In the genomic region with DNA sequence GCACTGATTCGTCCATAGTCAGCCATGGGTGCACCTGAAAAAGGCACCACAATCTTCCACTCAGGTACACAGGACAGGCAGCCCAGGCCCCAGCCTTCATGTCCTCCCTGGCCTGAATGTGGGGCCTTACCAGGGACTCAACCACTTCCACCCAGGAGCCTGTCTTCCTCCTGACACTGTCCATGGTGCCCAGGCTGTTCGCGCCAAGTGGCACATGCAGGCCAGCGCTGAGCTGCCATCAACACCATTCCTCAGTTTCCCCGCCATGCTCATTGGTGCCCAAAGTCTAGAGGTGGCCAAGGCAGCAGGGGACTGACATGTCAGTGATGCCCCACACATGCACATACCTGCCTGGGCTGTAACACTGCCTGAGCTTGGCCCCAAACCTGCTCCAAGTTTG, we compare ENCODE assay signal across 18 cellular contexts.
DNase-seq lines count a peak whose midpoint lies in the region; ATAC-seq and TF ChIP-seq lines count a peak whose summit lies in the region.
"Had no signal": no experiment of that assay in that cellular context is flagged by ENCODE, and none has a peak within 500 bp of the region (broad histone marks: within the 10 kb centered on the region; RNA-seq: fewer than 3 reads in every experiment).

No MANE protein-coding gene starts in this region.

- no peak overlapping the region for H3K27ac ChIP-seq in HEK293 (ENCODE audit: extremely low read depth, low read depth, low read length)
- H3K27ac ChIP-seq in esophagus muscularis mucosa (replicated peaks in 1 of 4): no peak overlapping the region
- H3K27ac ChIP-seq: 22Rv1; A549; BLaER1 treated with 17β-estradiol and CSF1 and Interleukin-3, amounts not matched to agents 10 nM and 100 nM; C4-2B had no signal

- no peak for TF ChIP-seq EP300 in esophagus muscularis mucosa (IDR thresholded peaks at IDR 0.05)

- H3K4me3 Mint-ChIP-seq in chondrocyte (ENCODE audit: unreplicated experiment): no peak overlapping the region
- H3K4me3 Mint-ChIP-seq: B cell; CD4-positive, alpha-beta T cell; CD8-positive, alpha-beta T cell had no signal

- intact Hi-C loops in sciatic nerve (cut with DNase I): no loop called here
- intact Hi-C loops in esophagus muscularis mucosa (cut with DNase I): no loop called here
- intact Hi-C loops in left ventricle myocardium superior (cut with micrococcal nuclease): no loop called here

- no peaks in the 10 kb centered on the region for H3K36me3 ChIP-seq in HEK293 (ENCODE audit: control insufficient read depth in 2 of 2, insufficient read depth in 1 of 2, low read length in 2 of 2)
- H3K36me3 ChIP-seq in esophagus muscularis mucosa: no peaks in the 10 kb centered on the region
- H3K36me3 ChIP-seq: BLaER1 treated with 17β-estradiol and CSF1 and Interleukin-3, amounts not matched to agents 10 nM and 100 nM had no signal

- H3K27me3 Mint-ChIP-seq in chondrocyte (ENCODE audit: low read depth): no peaks in the 10 kb centered on the region
- H3K27me3 Mint-ChIP-seq: B cell; CD4-positive, alpha-beta T cell had no signal

- H3K27me3 ChIP-seq in esophagus muscularis mucosa: no peaks in the 10 kb centered on the region

- no peaks in the 10 kb centered on the region for H3K36me3 Mint-ChIP-seq in chondrocyte (ENCODE audit: low read depth)
- H3K36me3 Mint-ChIP-seq: CD8-positive, alpha-beta T cell had no signal

- peaks cover 54% of the 10 kb centered on the region for H3K9me3 Mint-ChIP-seq in chondrocyte (ENCODE audit: low read depth)
- H3K9me3 Mint-ChIP-seq: CD4-positive, alpha-beta T cell; CD8-positive, alpha-beta T cell had no signal

- ATAC-seq in sciatic nerve (peak; percentile 20), left ventricle myocardium superior (no peak)
- ATAC-seq: A549; CD8-positive, alpha-beta T cell had no signal

- CTCF ChIA-PET in HEK293 (lab: Yijun Ruan, JAX): no interaction called here

- H3K4me1 Mint-ChIP-seq in chondrocyte (ENCODE audit: low read depth): no peaks in the 10 kb centered on the region
- H3K4me1 Mint-ChIP-seq: B cell had no signal

- WGBS in esophagus muscularis mucosa: 80% methylated on average over 1 of the region's 5 CpGs

- TF ChIP-seq CTCF in HEK293 (tag by site-specific recombination; IDR thresholded peaks at IDR 0.05) (no peak), chondrocyte (IDR thresholded peaks at IDR 0.05) (no peak), esophagus muscularis mucosa (IDR thresholded peaks at IDR 0.05) (no peak)

- no peak overlapping the region for H3K27ac Mint-ChIP-seq in chondrocyte (ENCODE audit: unreplicated experiment)
- H3K27ac Mint-ChIP-seq: B cell; CD4-positive, alpha-beta T cell; CD8-positive, alpha-beta T cell had no signal

- peak; percentile 71 for DNase-seq in chondrocyte (ENCODE audit: low spot score)
- DNase-seq in sciatic nerve (ENCODE audit: low spot score): no peak
- no peak for DNase-seq in NCI-H82 treated with DMSO at 0.1 percent for 48 hours (lab: John Stamatoyannopoulos, UW; ENCODE audit: unreplicated experiment)
- DNase-seq in esophagus muscularis mucosa (ENCODE audit: extremely low spot score): no peak
- DNase-seq in left ventricle myocardium superior: no peak
- DNase-seq: AML-193; Caco-2; Calu3; CD4-positive, alpha-beta T cell; CD8-positive, alpha-beta T cell; DMS79 treated with DMSO at 0.1 percent for 48 hours; GF-D8 had no signal

- POLR2A ChIA-PET in HEK293 (lab: Yijun Ruan, JAX): no interaction called here

- no peaks in the 10 kb centered on the region for H3K9me3 ChIP-seq in HEK293 (ENCODE audit: control insufficient read depth, insufficient read depth, low read depth, low read length)
- H3K9me3 ChIP-seq in esophagus muscularis mucosa: no peaks in the 10 kb centered on the region
- H3K9me3 ChIP-seq: A549; BLaER1 treated with 17β-estradiol and CSF1 and Interleukin-3, amounts not matched to agents 10 nM and 100 nM; Caco-2 had no signal

- TF ChIP-seq POLR2A in esophagus muscularis mucosa (IDR thresholded peaks at IDR 0.05; ENCODE audit: low read depth): no peak

- H3K4me1 ChIP-seq in HEK293 (ENCODE audit: control insufficient read depth, insufficient read depth, low read length) (no peaks in the 10 kb centered on the region), esophagus muscularis mucosa (no peaks in the 10 kb centered on the region)
- H3K4me1 ChIP-seq: A549; BLaER1 treated with 17β-estradiol and CSF1 and Interleukin-3, amounts not matched to agents 10 nM and 100 nM; Caco-2 had no signal

- H3K4me3 ChIP-seq in HEK293 (ENCODE audit: low read depth, low read length) (no peak overlapping the region), esophagus muscularis mucosa (no peak overlapping the region)
- H3K4me3 ChIP-seq: A549; BLaER1 treated with 17β-estradiol and CSF1 and Interleukin-3, amounts not matched to agents 10 nM and 100 nM had no signal

TF ChIP-seq in HEK293, 187 proteins besides CTCF, POLR2A, EP300 and RAD21:
- no peak for TF ChIP-seq ZNF654 (tag by site-specific recombination; IDR thresholded peaks at IDR 0.05; ENCODE audit: low read depth)
- TF ChIP-seq, protein P1, sequence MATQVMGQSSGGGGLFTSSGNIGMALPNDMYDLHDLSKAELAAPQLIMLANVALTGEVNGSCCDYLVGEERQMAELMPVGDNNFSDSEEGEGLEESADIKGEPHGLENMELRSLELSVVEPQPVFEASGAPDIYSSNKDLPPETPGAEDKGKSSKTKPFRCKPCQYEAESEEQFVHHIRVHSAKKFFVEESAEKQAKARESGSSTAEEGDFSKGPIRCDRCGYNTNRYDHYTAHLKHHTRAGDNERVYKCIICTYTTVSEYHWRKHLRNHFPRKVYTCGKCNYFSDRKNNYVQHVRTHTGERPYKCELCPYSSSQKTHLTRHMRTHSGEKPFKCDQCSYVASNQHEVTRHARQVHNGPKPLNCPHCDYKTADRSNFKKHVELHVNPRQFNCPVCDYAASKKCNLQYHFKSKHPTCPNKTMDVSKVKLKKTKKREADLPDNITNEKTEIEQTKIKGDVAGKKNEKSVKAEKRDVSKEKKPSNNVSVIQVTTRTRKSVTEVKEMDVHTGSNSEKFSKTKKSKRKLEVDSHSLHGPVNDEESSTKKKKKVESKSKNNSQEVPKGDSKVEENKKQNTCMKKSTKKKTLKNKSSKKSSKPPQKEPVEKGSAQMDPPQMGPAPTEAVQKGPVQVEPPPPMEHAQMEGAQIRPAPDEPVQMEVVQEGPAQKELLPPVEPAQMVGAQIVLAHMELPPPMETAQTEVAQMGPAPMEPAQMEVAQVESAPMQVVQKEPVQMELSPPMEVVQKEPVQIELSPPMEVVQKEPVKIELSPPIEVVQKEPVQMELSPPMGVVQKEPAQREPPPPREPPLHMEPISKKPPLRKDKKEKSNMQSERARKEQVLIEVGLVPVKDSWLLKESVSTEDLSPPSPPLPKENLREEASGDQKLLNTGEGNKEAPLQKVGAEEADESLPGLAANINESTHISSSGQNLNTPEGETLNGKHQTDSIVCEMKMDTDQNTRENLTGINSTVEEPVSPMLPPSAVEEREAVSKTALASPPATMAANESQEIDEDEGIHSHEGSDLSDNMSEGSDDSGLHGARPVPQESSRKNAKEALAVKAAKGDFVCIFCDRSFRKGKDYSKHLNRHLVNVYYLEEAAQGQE (tag by site-specific recombination; IDR thresholded peaks at IDR 0.05): peak; percentile 79; the same call in 1 of the 2 replicates
